Comparison of ENCODE assay signal across 1 cellular context in genomic region chr6:167056370-167056769, GRCh38.
TF ChIP-seq lines count a peak whose summit lies in the region.

No MANE protein-coding gene starts in this region.

TF ChIP-seq in SK-N-SH, 30 proteins besides CTCF, POLR2A, EP300 and RAD21 (continued from another document):
- TF ChIP-seq, protein P1, sequence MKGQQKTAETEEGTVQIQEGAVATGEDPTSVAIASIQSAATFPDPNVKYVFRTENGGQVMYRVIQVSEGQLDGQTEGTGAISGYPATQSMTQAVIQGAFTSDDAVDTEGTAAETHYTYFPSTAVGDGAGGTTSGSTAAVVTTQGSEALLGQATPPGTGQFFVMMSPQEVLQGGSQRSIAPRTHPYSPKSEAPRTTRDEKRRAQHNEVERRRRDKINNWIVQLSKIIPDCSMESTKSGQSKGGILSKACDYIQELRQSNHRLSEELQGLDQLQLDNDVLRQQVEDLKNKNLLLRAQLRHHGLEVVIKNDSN (IDR thresholded peaks at IDR 0.05; ENCODE audit: borderline replicate concordance, low read depth) = no peak
